In the genomic region with DNA sequence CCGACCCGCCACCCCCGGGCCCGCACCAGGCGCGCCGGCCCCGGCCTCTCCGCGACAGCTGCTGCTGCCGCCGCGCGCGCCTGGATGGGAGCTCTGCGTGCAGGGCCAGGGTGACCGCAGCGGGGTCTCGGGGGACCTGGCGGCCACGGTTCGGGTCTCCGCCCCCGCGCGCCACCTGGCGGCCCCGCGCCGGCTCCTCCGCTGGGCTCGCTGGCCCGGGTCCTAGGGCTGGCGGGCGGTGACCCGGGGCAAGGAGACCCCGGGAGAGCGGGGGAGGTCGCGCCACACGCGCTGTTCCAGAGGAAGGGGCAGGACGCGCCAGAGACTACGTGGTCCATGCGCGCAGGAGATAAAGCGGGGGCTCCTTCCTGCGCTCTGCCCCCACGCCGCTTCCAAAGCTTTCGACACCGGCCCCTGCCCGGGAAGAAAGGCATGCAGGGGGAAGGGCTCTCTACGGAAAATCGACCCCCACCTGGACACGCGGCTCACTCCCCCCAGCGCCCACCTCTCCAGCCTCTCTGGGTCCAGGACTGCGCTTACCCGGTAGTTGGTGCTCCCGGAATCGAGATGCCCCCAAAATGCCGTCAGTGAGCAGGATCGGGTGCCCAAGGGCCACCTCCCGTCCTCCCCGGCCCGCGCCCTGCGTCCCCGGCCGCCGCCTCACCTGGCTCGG, we compare ENCODE assay signal across 8 cellular contexts. TPM values are rescaled to one million over a fixed set of nuclear protein-coding genes. Genes with fewer than 3 reads are reported as not detected.
DNase-seq lines count a peak whose midpoint lies in the region; TF ChIP-seq lines count a peak whose summit lies in the region.

No MANE protein-coding gene starts in this region.

- intact Hi-C loops in Caco-2 (cut with micrococcal nuclease; ENCODE audit: unreplicated experiment) (loop anchor here (2.0 to 5.0 kb wide), 5 partner anchors 70 to 200 kb away; partner anchors contain the start of gene NADSYN1), colonic mucosa (cut with DNase I) (no loop called here)

- under 1% methylated on average over 74 of the region's 74 CpGs for WGBS in HUES64
- WGBS in mesodermal cell (ENCODE audit: insufficient coverage in 2 of 2), 2 experiments, result 1% methylated on average over 57 to 63 of the region's 74 CpGs

- H3K9me3 ChIP-seq in Caco-2, result no peaks in the 10 kb centered on the region
- no peaks in the 10 kb centered on the region for H3K9me3 ChIP-seq in HUES64 (ENCODE audit: insufficient read depth, low read depth, low read length)
- H3K9me3 ChIP-seq in colonic mucosa, result no peaks in the 10 kb centered on the region
- no peaks in the 10 kb centered on the region for H3K9me3 ChIP-seq in mesodermal cell (ENCODE audit: control insufficient read depth, low read length)

- no peaks in the 10 kb centered on the region for H3K27me3 Mint-ChIP-seq in Caco-2 (ENCODE audit: insufficient read depth, unreplicated experiment)

- H3K4me3 ChIP-seq in Caco-2 (ENCODE audit: low read depth, low read length) (peak overlapping the region; percentile 67), HUES64 (ENCODE audit: low read length) (peak overlapping the region; percentile 72), colonic mucosa (peak overlapping the region; percentile 66), mesodermal cell (ENCODE audit: extremely low read depth, insufficient read depth, low read length, poor library complexity, severe bottlenecking) (peak overlapping the region; percentile 46)

- H3K4me1 Mint-ChIP-seq in Caco-2 (ENCODE audit: low read depth, unreplicated experiment), result peaks cover 61% of the 10 kb centered on the region

- H3K4me3 Mint-ChIP-seq in Caco-2 (ENCODE audit: unreplicated experiment), result peak overlapping the region; percentile 83

- TSS peak; percentile 3 for BruUV-seq in Caco-2 (replicated peaks; lab: Mats Ljungman, UMichigan)

- H3K27me3 ChIP-seq in Caco-2 (replicated peaks; ENCODE audit: control insufficient read depth, insufficient read depth, low read length) (no peaks in the 10 kb centered on the region), HUES64 (ENCODE audit: insufficient read depth, low read length) (peaks cover 23% of the 10 kb centered on the region), colonic mucosa (peaks cover 8% of the 10 kb centered on the region)

- H3K4me1 ChIP-seq in Caco-2, result peaks cover 53% of the 10 kb centered on the region
- H3K4me1 ChIP-seq in HUES64 (ENCODE audit: insufficient read depth, low read length), result peaks cover 58% of the 10 kb centered on the region
- peaks cover 6% of the 10 kb centered on the region for H3K4me1 ChIP-seq in colonic mucosa
- H3K4me1 ChIP-seq in mesodermal cell (ENCODE audit: control insufficient read depth, insufficient read depth, low read length, poor library complexity, severe bottlenecking), result peaks cover 8% of the 10 kb centered on the region

- peak overlapping the region; percentile 95 for H3K27ac Mint-ChIP-seq in Caco-2 (ENCODE audit: unreplicated experiment)

- peak overlapping the region; percentile 86 for H3K9ac ChIP-seq in HUES64 (ENCODE audit: low read depth, low read length)
- peak overlapping the region; percentile 73 to 84 for H3K9ac ChIP-seq in colonic mucosa (ENCODE audit: low read depth in 2 of 2, low read length in 2 of 2)

- CTCF ChIA-PET in Caco-2 (lab: Charles Lee), result interaction anchor here (0.5 to 3.3 kb wide), 15 partner anchors 11 to 614 kb away, joined by 3 to 25 read pairs (median 5); partner anchors contain the start of genes DHCR7 and NADSYN1

- H3K27ac ChIP-seq in HUES64 (ENCODE audit: low read depth, low read length) (peak overlapping the region; percentile 48; the same call in 1 of the 2 replicates), colonic mucosa (peak overlapping the region; percentile 43), mesodermal cell (ENCODE audit: low read depth, low read length, severe bottlenecking) (no peak overlapping the region)

- H3K36me3 Mint-ChIP-seq in Caco-2 (ENCODE audit: insufficient read depth, unreplicated experiment), result peaks cover 57% of the 10 kb centered on the region

- TF ChIP-seq CTCF in Caco-2 (IDR thresholded peaks at IDR 0.05; ENCODE audit: insufficient read depth in 1 of 2, low read depth in 1 of 2, low read length in 1 of 2, severe bottlenecking in 1 of 2, unreplicated experiment in 1 of 2) (peak; percentile 54 to 87), colonic mucosa (IDR thresholded peaks at IDR 0.05) (no peak)

- DNase-seq in Caco-2 (peak; percentile 74 to 92), colonic mucosa (peak; percentile 55), pons (ENCODE audit: low spot score) (no peak), NOMO-1 treated with dmso at 0.1 percent for 144 hours (lab: John Stamatoyannopoulos, UW; ENCODE audit: unreplicated experiment) (no peak), NCI-H774 (lab: John Stamatoyannopoulos, UW) (no peak)
- DNase-seq in activated effector memory CD4-positive, alpha-beta T cell treated with Interleukin-2 at 50 U/mL for 16 hours, result no peak

- H3K36me3 ChIP-seq in Caco-2 (ENCODE audit: control insufficient read depth, insufficient read depth, low read length) (no peaks in the 10 kb centered on the region; the same call in 1 of the 2 replicates), HUES64 (ENCODE audit: insufficient read depth, low read length) (no peaks in the 10 kb centered on the region), colonic mucosa (no peaks in the 10 kb centered on the region), mesodermal cell (ENCODE audit: control insufficient read depth, insufficient read depth, low read length) (no peaks in the 10 kb centered on the region)

- POLR2A ChIA-PET in Caco-2 (lab: Charles Lee), result interaction anchor here (0.5 to 3.1 kb wide), 10 partner anchors 8 to 330 kb away, joined by 3 to 86 read pairs (median 4); partner anchors contain the start of genes DHCR7 and NADSYN1

- no peaks in the 10 kb centered on the region for H3K9me3 Mint-ChIP-seq in Caco-2 (ENCODE audit: unreplicated experiment)

RNA-seq across cellular contexts. Expression of gene SHANK2, which starts 0.5 kb away (rescaled TPM):
- total RNA-seq in Caco-2 (2022) (175 and 177 TPM in 2 replicates), colonic mucosa (10 to 100 TPM; 26.0 to 38.1 TPM)
- polyA plus RNA-seq in HUES64 (2013, experiment 1 of 2), result 11.5 TPM
- polyA plus RNA-seq in HUES64 (2013, experiment 2 of 2), result 15.2 TPM
- polyA plus RNA-seq in mesodermal cell (2013, experiment 1 of 2), result 3.3 TPM
- polyA plus RNA-seq in mesodermal cell (2013, experiment 2 of 2), result 2.0 TPM

Comparison
In these comparisons a context has a peak if more than half of its experiments do, and no peak if none do; other contexts are left out.
1. DNase-seq: peak in Caco-2 (2 of 2) and colonic mucosa (single experiment); none in pons (single experiment), activated effector memory CD4-positive, alpha-beta T cell treated with Interleukin-2 at 50 U/mL for 16 hours (single experiment), NOMO-1 treated with dmso at 0.1 percent for 144 hours (single experiment) and NCI-H774 (single experiment).
2. Peak in every context shown above with its lines, with median percentiles within 50 percentile points of each other: H3K4me3 ChIP-seq.